In genomic region chr1:231694081-231694443, GRCh38 we compare ENCODE assay signal across 16 cellular contexts.
DNase-seq lines count a peak whose midpoint lies in the region; ATAC-seq lines count a peak whose summit lies in the region.
"Had no signal": no experiment of that assay in that cellular context is flagged by ENCODE, and none has a peak within 500 bp of the region (broad histone marks: within the 10 kb centered on the region; RNA-seq: fewer than 3 reads in every experiment).

No MANE protein-coding gene starts in this region.

- no peaks in the 10 kb centered on the region for H3K27me3 Mint-ChIP-seq in T-helper 17 cell

- DNase-seq in NCI-H2196 (lab: John Stamatoyannopoulos, UW; ENCODE audit: unreplicated experiment) (peak; percentile 8), NCI-H2196 treated with DMSO at 0.1 percent for 48 hours (lab: John Stamatoyannopoulos, UW; ENCODE audit: unreplicated experiment) (no peak), substantia nigra (lab: John Stamatoyannopoulos, UW) (peak in 37 of 49 donors; percentile 16 to 69 (median 33)), T-helper 17 cell (no peak), GF-D8 (lab: John Stamatoyannopoulos, UW) (no peak)
- DNase-seq: activated CD8-positive, alpha-beta memory T cell treated with anti-CD3 and anti-CD28 coated beads, Interleukin-2, amount 50 U/mL, for 4 hours; activated naive CD4-positive, alpha-beta T cell treated with anti-CD3 and anti-CD28 coated beads, Interleukin-2, amount 50 U/mL, for 16 hours; brain microvascular endothelial cell; esophagus squamous epithelium; natural killer cell; NCI-H2029; stimulated activated CD4-positive, alpha-beta T cell treated with anti-CD3 and anti-CD28 coated beads, Interleukin-4, amount 100 ng/mL, for 1 hour; T-helper 9 cell had no signal

- ATAC-seq in T-helper 17 cell (no peak), GM18519 (IDR thresholded peaks at IDR 0.05; ENCODE audit: low FRiP score, unreplicated experiment) (no peak)
- ATAC-seq: natural killer cell had no signal

- H3K27ac ChIP-seq in angular gyrus (ENCODE audit: low read depth, low read length) (peak overlapping the region; percentile 32), layer of hippocampus (ENCODE audit: low read depth, low read length) (peak overlapping the region; percentile 43), substantia nigra (ENCODE audit: low read depth, low read length, poor library complexity, severe bottlenecking) (peak overlapping the region; percentile 66)
- H3K27ac ChIP-seq: brain microvascular endothelial cell, esophagus squamous epithelium had no signal

- no peak overlapping the region for H3K27ac Mint-ChIP-seq in T-helper 17 cell
- H3K27ac Mint-ChIP-seq: natural killer cell had no signal

- H3K36me3 Mint-ChIP-seq in T-helper 17 cell (ENCODE audit: low read depth): peaks cover 11% of the 10 kb centered on the region
- H3K36me3 Mint-ChIP-seq: natural killer cell had no signal

- H3K9me3 ChIP-seq in T-helper 17 cell (ENCODE audit: control insufficient read depth, low read length, poor library complexity, severe bottlenecking): no peaks in the 10 kb centered on the region
- H3K9me3 ChIP-seq: esophagus squamous epithelium had no signal

- no peak overlapping the region for H3K4me3 Mint-ChIP-seq in T-helper 17 cell
- H3K4me3 Mint-ChIP-seq: natural killer cell had no signal

- H3K4me1 Mint-ChIP-seq in T-helper 17 cell: peaks cover 20% of the 10 kb centered on the region

- no peaks in the 10 kb centered on the region for H3K27me3 ChIP-seq in layer of hippocampus (ENCODE audit: control insufficient read depth, insufficient read depth, low read length)
- H3K27me3 ChIP-seq: brain microvascular endothelial cell, esophagus squamous epithelium had no signal

Comparison
In these comparisons a context has a peak if more than half of its experiments do, and no peak if none do; other contexts are left out.
1. DNase-seq: peak in NCI-H2196 (single experiment) and substantia nigra (37 of 49); none in NCI-H2196 treated with DMSO at 0.1 percent for 48 hours (single experiment), T-helper 17 cell (0 of 3) and GF-D8 (single experiment).
2. Peak in every context shown above with its lines, with median percentiles within 50 percentile points of each other: H3K27ac ChIP-seq.